ENCODE assay signal across 16 cellular contexts in the genomic region with DNA sequence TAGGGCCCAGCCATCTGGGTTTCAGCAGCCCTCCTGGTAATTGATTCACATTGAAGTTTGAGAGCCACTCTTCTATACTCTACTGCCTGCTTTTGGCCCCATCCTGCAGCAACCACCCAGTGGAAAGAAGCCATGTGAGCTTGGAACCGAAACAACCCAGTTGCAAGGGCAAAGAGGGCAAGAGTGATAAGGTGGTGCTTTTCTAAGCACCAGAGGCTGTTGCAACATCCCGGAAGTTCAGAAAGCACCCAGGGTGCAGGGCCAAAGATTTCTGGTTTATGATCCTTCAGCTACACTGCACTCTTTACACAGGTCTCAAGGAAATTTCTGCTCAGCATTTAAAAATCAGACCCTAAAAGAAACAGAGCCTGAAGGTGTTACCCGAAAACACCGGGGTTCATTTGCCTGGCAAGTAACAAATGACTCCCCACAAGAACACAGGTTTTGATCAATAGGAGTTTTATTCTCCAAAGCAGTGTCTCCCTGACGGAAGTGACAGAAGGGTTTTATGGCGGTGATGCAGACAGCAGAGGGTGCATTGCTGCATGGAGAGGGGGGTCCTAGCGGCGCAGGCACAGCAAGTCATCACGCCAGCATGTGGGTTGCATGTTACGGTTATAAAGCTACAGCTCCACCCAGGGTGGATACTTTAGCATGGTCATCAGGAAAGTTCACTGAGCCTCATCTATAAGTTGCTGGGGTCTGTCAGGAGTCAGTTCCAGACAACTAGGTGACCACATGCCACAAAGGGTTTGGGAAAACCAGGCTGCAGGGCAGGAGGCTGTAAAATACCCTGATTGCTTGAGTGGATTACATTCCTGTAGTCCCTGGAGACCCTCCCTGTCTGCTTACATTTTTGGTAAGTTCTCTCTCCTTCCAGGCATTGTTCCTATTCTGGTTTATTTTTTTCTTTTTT. TPM values are rescaled to one million over a fixed set of nuclear protein-coding genes. Genes with fewer than 3 reads are reported as not detected.
DNase-seq lines count a peak whose midpoint lies in the region; ATAC-seq, FAIRE-seq and TF ChIP-seq lines count a peak whose summit lies in the region.
"Had no signal": no experiment of that assay in that cellular context is flagged by ENCODE, and none has a peak within 500 bp of the region (broad histone marks: within the 10 kb centered on the region; RNA-seq: fewer than 3 reads in every experiment).

No MANE protein-coding gene starts in this region.

- H3K4me3 ChIP-seq in GM12878 (no peak overlapping the region), liver (ENCODE audit: low read depth in 1 of 3, low read length in 3 of 3) (no peak overlapping the region)
- H3K4me3 ChIP-seq: thoracic aorta had no signal

- no peaks in the 10 kb centered on the region for H3K9me3 Mint-ChIP-seq in activated CD4-positive, alpha-beta T cell treated with anti-CD3 and anti-CD28 coated beads for 36 hours (ENCODE audit: low read depth)
- H3K9me3 Mint-ChIP-seq: activated T-helper 2 cell treated with anti-CD3 and anti-CD28 coated beads, Interferon-gamma antibody, Interleukin-2, Interleukin-4, amounts not matched to agents 10 μg/mL and 5 μg/mL and 100 μg/mL, durations not matched to agents 14 hours and 24 hours and 36 hours; T-helper 2 cell treated with Interferon-gamma antibody and Interleukin-4, amounts not matched to agents 5 μg/mL and 100 μg/mL, for 36 hours had no signal

- no peak overlapping the region for H3K4me2 ChIP-seq in GM12878 (ENCODE audit: control insufficient read depth, insufficient read depth)

- H4K20me1 ChIP-seq in GM12878 (ENCODE audit: control insufficient read depth, insufficient read depth) = no peaks in the 10 kb centered on the region

- H3K4me1 Mint-ChIP-seq in activated CD4-positive, alpha-beta T cell treated with anti-CD3 and anti-CD28 coated beads for 36 hours = no peaks in the 10 kb centered on the region
- H3K4me1 Mint-ChIP-seq: brain had no signal

- no peak for TF ChIP-seq POLR2A in GM12878 (IDR thresholded peaks at IDR 0.05; ENCODE audit: low read depth, low read length)

- CTCF ChIA-PET in GM12878 (lab: Yijun Ruan, JAX) = interaction anchor here (1.3 to 10.3 kb wide), 2 partner anchors 12 to 75 kb away, joined by 4 to 187 read pairs; no protein-coding TSS in a partner anchor
- CTCF ChIA-PET in activated CD4-positive, alpha-beta T cell treated with anti-CD3 and anti-CD28 coated beads for 36 hours (lab: Charles Lee) = no interaction called here

- H3K27ac ChIP-seq in GM12878 (ENCODE audit: control insufficient read depth, insufficient read depth) (no peak overlapping the region), liver (ENCODE audit: low read depth in 1 of 2, low read length in 2 of 2) (peak overlapping the region; percentile 37 to 60)
- H3K27ac ChIP-seq: thoracic aorta had no signal

- TF ChIP-seq CTCF in GM12878 (IDR thresholded peaks at IDR 0.05 in 2 of 3, conservative IDR thresholded peaks at IDR 0.05 in 1 of 3; ENCODE audit: control insufficient read depth in 2 of 3, extremely low read depth in 1 of 3, insufficient read depth in 1 of 3, low read depth in 3 of 3, low read length in 3 of 3) (no peak), liver (IDR thresholded peaks at IDR 0.05; ENCODE audit: low read depth, low read length, missing input control) (no peak)

- intact Hi-C loops in GM12878 (cut with micrococcal nuclease; ENCODE audit: unreplicated experiment) = no loop called here
- intact Hi-C loops in activated CD4-positive, alpha-beta T cell treated with anti-CD3 and anti-CD28 coated beads for 36 hours (cut with DNase I, micrococcal nuclease) = loop anchor here in 1 of 2 experiments (10.0 kb wide), 1 partner anchor 262 kb away; no protein-coding TSS in a partner anchor

- H3K9me3 ChIP-seq in GM12878 (replicated peaks; ENCODE audit: control insufficient read depth, insufficient read depth, low read length) (no peaks in the 10 kb centered on the region), liver (ENCODE audit: control insufficient read depth in 4 of 4, low read length in 3 of 4) (no peaks in the 10 kb centered on the region)
- H3K9me3 ChIP-seq: thoracic aorta had no signal

- no peak overlapping the region for H3K27ac Mint-ChIP-seq in activated CD4-positive, alpha-beta T cell treated with anti-CD3 and anti-CD28 coated beads for 36 hours
- H3K27ac Mint-ChIP-seq: activated T-helper 2 cell treated with anti-CD3 and anti-CD28 coated beads, Interferon-gamma antibody, Interleukin-2, Interleukin-4, amounts not matched to agents 10 μg/mL and 5 μg/mL and 100 μg/mL, durations not matched to agents 14 hours and 24 hours and 36 hours; brain; T-helper 2 cell treated with Interferon-gamma antibody and Interleukin-4, amounts not matched to agents 5 μg/mL and 100 μg/mL, for 36 hours had no signal

- POLR2A ChIA-PET in GM12878 (lab: Charles Lee) = no interaction called here
- POLR2A ChIA-PET in activated CD4-positive, alpha-beta T cell treated with anti-CD3 and anti-CD28 coated beads for 36 hours (lab: Charles Lee) = no interaction called here

- no peak overlapping the region for H3K4me3 Mint-ChIP-seq in activated CD4-positive, alpha-beta T cell treated with anti-CD3 and anti-CD28 coated beads for 36 hours
- H3K4me3 Mint-ChIP-seq: brain; T-helper 2 cell treated with Interferon-gamma antibody and Interleukin-4, amounts not matched to agents 5 μg/mL and 100 μg/mL, for 36 hours had no signal

- 60% methylated on average over 10 of the region's 10 CpGs for WGBS in GM12878 (ENCODE audit: insufficient coverage, insufficient replicate concordance, low lambda C conversion rate, missing lambda C conversion rate)
- WGBS in liver = 62% methylated on average over 10 of the region's 10 CpGs

- in situ Hi-C loops in GM12878 (cut with MboI) = no loop called here

- DNase-seq in activated CD8-positive, alpha-beta memory T cell treated with anti-CD3 and anti-CD28 coated beads for 24 hours = peak; percentile 26
- DNase-seq in activated CD8-positive, alpha-beta memory T cell treated with anti-CD3 and anti-CD28 coated beads, Interleukin-2, amount 50 U/mL, for 48 hours = no peak
- DNase-seq in GM12878 (ENCODE audit: low read depth, low spot score) = no peak
- DNase-seq in urothelium cell line (ENCODE audit: low spot score) = no peak
- DNase-seq in activated CD4-positive, alpha-beta T cell treated with anti-CD3 and anti-CD28 coated beads for 36 hours = no peak
- DNase-seq in HCEC 1CT = no peak
- DNase-seq: ACHN; effector CD4-positive, alpha-beta T cell; kidney; stimulated activated CD4-positive, alpha-beta T cell treated with anti-CD3 and anti-CD28 coated beads, Interleukin-12 subunit alpha, Interleukin-12 subunit beta, amount 100 ng/mL, for 4 hours had no signal

- SMC1A ChIA-PET in GM12878 (lab: Charles Lee; ENCODE audit: uncharacterized antibody, unreplicated experiment) = interaction anchor here (1.6 to 2.1 kb wide), 2 partner anchors 12 to 77 kb away, joined by 3 to 6 read pairs; no protein-coding TSS in a partner anchor

- FAIRE-seq in GM12878 (lab: Jason Lieb, UNC) (no peak), urothelium cell line (lab: Jason Lieb, UNC) (peak; percentile 17)
- FAIRE-seq: kidney had no signal

- peak; percentile 30; the same call in 2 of the 3 replicates for ATAC-seq in GM12878
- ATAC-seq in activated CD4-positive, alpha-beta T cell treated with anti-CD3 and anti-CD28 coated beads for 36 hours = no peak
- no peak for ATAC-seq in GM18870 (IDR thresholded peaks at IDR 0.05; ENCODE audit: unreplicated experiment)

- RAD21 ChIA-PET in GM12878 (lab: Charles Lee; ENCODE audit: unreplicated experiment) = no interaction called here

- TF ChIP-seq EP300 in GM12878 (IDR thresholded peaks at IDR 0.05; ENCODE audit: borderline replicate concordance in 1 of 2, control insufficient read depth in 1 of 2, low read depth in 2 of 2, low read length in 2 of 2) = no peak

- H3K9ac ChIP-seq in GM12878 (ENCODE audit: control insufficient read depth, insufficient read depth, low read length) (no peak overlapping the region), liver (ENCODE audit: low read depth in 1 of 2, low read length in 2 of 2) (no peak overlapping the region)

- no peaks in the 10 kb centered on the region for H3K36me3 Mint-ChIP-seq in activated CD4-positive, alpha-beta T cell treated with anti-CD3 and anti-CD28 coated beads for 36 hours (ENCODE audit: low read depth)
- H3K36me3 Mint-ChIP-seq: brain had no signal

- H2AFZ ChIP-seq in GM12878 (ENCODE audit: control insufficient read depth, low read depth, low read length) = no peak overlapping the region; the same call in 1 of the 2 replicates

- no TSS peak for BruUV-seq in GM12878 (replicated peaks; lab: Mats Ljungman, UMichigan)

- H3K79me2 ChIP-seq in GM12878 (ENCODE audit: control insufficient read depth, insufficient read depth, low read length) = no peaks in the 10 kb centered on the region

- no peaks in the 10 kb centered on the region for H3K4me1 ChIP-seq in GM12878 (ENCODE audit: control insufficient read depth, insufficient read depth, low read length)
- peaks cover 5 to 17% (median 10%) of the 10 kb centered on the region in 4 donors for H3K4me1 ChIP-seq in liver (ENCODE audit: control insufficient read depth in 4 of 4, insufficient read depth in 4 of 4, low read length in 3 of 4)

- H3K36me3 ChIP-seq in GM12878 (ENCODE audit: control insufficient read depth in 2 of 2, insufficient read depth in 2 of 2, low read length in 1 of 2) (no peaks in the 10 kb centered on the region), liver (ENCODE audit: control insufficient read depth in 4 of 4, insufficient read depth in 3 of 4, low read depth in 1 of 4, low read length in 3 of 4) (no peaks in the 10 kb centered on the region)
- H3K36me3 ChIP-seq: thoracic aorta had no signal

- TF ChIP-seq RAD21 in GM12878 (IDR thresholded peaks at IDR 0.05; ENCODE audit: insufficient read depth, low read depth, low read length) (no peak), liver (IDR thresholded peaks at IDR 0.05) (peak; percentile 64 to 75)

- peaks cover 4% of the 10 kb centered on the region for H3K27me3 Mint-ChIP-seq in activated CD4-positive, alpha-beta T cell treated with anti-CD3 and anti-CD28 coated beads for 36 hours

- H3K27me3 ChIP-seq in GM12878 (replicated peaks in 1 of 2; ENCODE audit: control insufficient read depth in 2 of 2, insufficient read depth in 2 of 2, low read length in 1 of 2) (no peaks in the 10 kb centered on the region), liver (ENCODE audit: control insufficient read depth in 4 of 4, insufficient read depth in 4 of 4, low read length in 3 of 4) (no peaks in the 10 kb centered on the region)

RNA-seq across cellular contexts. Expression of a gene that starts 28.8 kb away (rescaled TPM):
- 1.6 and 1.9 TPM in 2 replicates for total RNA-seq in GM12878 (2013; cell fraction: nucleolus; rRNA removed)
- total RNA-seq in GM12878 (2014; rRNA removed) = 0.28 TPM in 1 of 2 replicates, not detected in the other
- 0.09 TPM in 1 of 2 replicates, not detected in the other for total RNA-seq in GM12878 (2014; rRNA removed; fragmentation: Illumina TruSeq; extraction: Trizol)
- 0.16 and 0.44 TPM in 2 replicates for total RNA-seq in GM12878 (2021)
- polyA plus RNA-seq in GM12878 (2011; ENCODE audit: low read depth) = not detected
- 0.32 and 0.67 TPM in 2 replicates for polyA plus RNA-seq in GM12878 (2011; rRNA removed)
- polyA plus RNA-seq in GM12878 (2011; cell fraction: cytosol; rRNA removed) = 0.45 and 0.70 TPM in 2 replicates
- polyA plus RNA-seq in GM12878 (2011; cell fraction: nucleus; rRNA removed) = 1.2 and 1.3 TPM in 2 replicates
- polyA plus RNA-seq in GM12878 (2012) = 0.23 and 0.25 TPM in 2 replicates
- polyA plus RNA-seq in GM12878 (2014; fragmentation: Illumina TruSeq; extraction: Trizol) = 0.10 and 0.16 TPM in 2 replicates
- polyA plus RNA-seq in GM12878 (2014; fragmentation: Nextera tagmentation; extraction: Ambion mirVana) = under 1 TPM in 1 of 2 experiments, not detected in 1; 0.07 TPM
- 0.20 and 0.24 TPM in 2 replicates for polyA plus RNA-seq in GM12878 (2014; rRNA removed)
- not detected for polyA plus RNA-seq in GM12878 (2016; fragmentation: Nextera tagmentation; extraction: Ambion mirVana)
- 0.51 and 0.88 TPM in 2 replicates for polyA minus RNA-seq in GM12878 (2011; rRNA and poly(A)+ RNA removed)
- 0.67 TPM in 1 of 2 replicates, not detected in the other for polyA minus RNA-seq in GM12878 (2011; cell fraction: cytosol; rRNA and poly(A)+ RNA removed)
- polyA minus RNA-seq in GM12878 (2011; cell fraction: nucleus; rRNA and poly(A)+ RNA removed) = 0.24 and 0.67 TPM in 2 replicates
- total RNA-seq in liver = 10 to 100 TPM; 17.6 to 30.3 TPM
- polyA plus RNA-seq in liver = 100 to 1,000 TPM in 1 of 2 donors, 10 to 100 TPM in 1; 44.5 to 125 TPM
- not detected for total RNA-seq in activated CD4-positive, alpha-beta T cell treated with anti-CD3 and anti-CD28 coated beads for 36 hours

RNA-seq across cellular contexts. Expression of a gene that starts 36.1 kb away (rescaled TPM):
- total RNA-seq in GM12878 (2013; cell fraction: nucleolus; rRNA removed) = 63.4 and 65.2 TPM in 2 replicates
- total RNA-seq in GM12878 (2014; rRNA removed) = 248 and 277 TPM in 2 replicates
- 966 and 1,022 TPM in 2 replicates for total RNA-seq in GM12878 (2014; rRNA removed; fragmentation: Illumina TruSeq; extraction: Trizol)
- 263 and 272 TPM in 2 replicates for total RNA-seq in GM12878 (2021)
- 615 TPM for polyA plus RNA-seq in GM12878 (2011; ENCODE audit: low read depth)
- polyA plus RNA-seq in GM12878 (2011; rRNA removed) = 774 and 970 TPM in 2 replicates
- polyA plus RNA-seq in GM12878 (2011; cell fraction: cytosol; rRNA removed) = 340 and 440 TPM in 2 replicates
- 206 and 275 TPM in 2 replicates for polyA plus RNA-seq in GM12878 (2011; cell fraction: nucleus; rRNA removed)
- 526 and 550 TPM in 2 replicates for polyA plus RNA-seq in GM12878 (2012)
- polyA plus RNA-seq in GM12878 (2014; fragmentation: Illumina TruSeq; extraction: Trizol) = 1,042 and 1,487 TPM in 2 replicates
- 1,000 to 10,000 TPM; 2,131 to 2,567 TPM for polyA plus RNA-seq in GM12878 (2014; fragmentation: Nextera tagmentation; extraction: Ambion mirVana)
- 776 and 805 TPM in 2 replicates for polyA plus RNA-seq in GM12878 (2014; rRNA removed)
- 100 to 1,000 TPM; 921 to 985 TPM for polyA plus RNA-seq in GM12878 (2016; fragmentation: Nextera tagmentation; extraction: Ambion mirVana)
- polyA minus RNA-seq in GM12878 (2011; rRNA and poly(A)+ RNA removed) = 118 and 135 TPM in 2 replicates
- polyA minus RNA-seq in GM12878 (2011; cell fraction: cytosol; rRNA and poly(A)+ RNA removed) = 55.1 and 61.9 TPM in 2 replicates
- polyA minus RNA-seq in GM12878 (2011; cell fraction: nucleus; rRNA and poly(A)+ RNA removed) = 82.2 and 112 TPM in 2 replicates
- 100 to 1,000 TPM; 134 to 187 TPM for total RNA-seq in liver
- polyA plus RNA-seq in liver = 100 to 1,000 TPM; 524 to 900 TPM
- 100 to 1,000 TPM; 123 to 151 TPM for total RNA-seq in activated CD4-positive, alpha-beta T cell treated with anti-CD3 and anti-CD28 coated beads for 36 hours

RNA-seq across cellular contexts. Expression of a gene that starts 36.3 kb away (rescaled TPM):
- total RNA-seq in GM12878 (2013; cell fraction: nucleolus; rRNA removed) = 8.3 and 12.3 TPM in 2 replicates
- 19.3 and 25.1 TPM in 2 replicates for total RNA-seq in GM12878 (2014; rRNA removed)
- total RNA-seq in GM12878 (2014; rRNA removed; fragmentation: Illumina TruSeq; extraction: Trizol) = 21.0 and 23.3 TPM in 2 replicates
- 13.7 and 14.0 TPM in 2 replicates for total RNA-seq in GM12878 (2021)
- polyA plus RNA-seq in GM12878 (2011; ENCODE audit: low read depth) = 54.7 TPM
- polyA plus RNA-seq in GM12878 (2011; rRNA removed) = 27.2 and 30.7 TPM in 2 replicates
- 8.5 and 9.2 TPM in 2 replicates for polyA plus RNA-seq in GM12878 (2011; cell fraction: cytosol; rRNA removed)
- 6.0 and 7.6 TPM in 2 replicates for polyA plus RNA-seq in GM12878 (2011; cell fraction: nucleus; rRNA removed)
- 20.1 and 25.4 TPM in 2 replicates for polyA plus RNA-seq in GM12878 (2012)
- polyA plus RNA-seq in GM12878 (2014; fragmentation: Illumina TruSeq; extraction: Trizol) = 23.7 and 35.3 TPM in 2 replicates
- 10 to 100 TPM; 45.0 to 46.1 TPM for polyA plus RNA-seq in GM12878 (2014; fragmentation: Nextera tagmentation; extraction: Ambion mirVana)
- 21.1 and 21.5 TPM in 2 replicates for polyA plus RNA-seq in GM12878 (2014; rRNA removed)
- 10 to 100 TPM; 27.3 to 29.9 TPM for polyA plus RNA-seq in GM12878 (2016; fragmentation: Nextera tagmentation; extraction: Ambion mirVana)
- 4.8 and 8.6 TPM in 2 replicates for polyA minus RNA-seq in GM12878 (2011; rRNA and poly(A)+ RNA removed)
- 1.5 and 2.0 TPM in 2 replicates for polyA minus RNA-seq in GM12878 (2011; cell fraction: cytosol; rRNA and poly(A)+ RNA removed)
- 8.0 and 16.5 TPM in 2 replicates for polyA minus RNA-seq in GM12878 (2011; cell fraction: nucleus; rRNA and poly(A)+ RNA removed)
- 1 to 10 TPM; 2.7 to 5.2 TPM for total RNA-seq in liver
- polyA plus RNA-seq in liver = 1 to 10 TPM; 3.9 to 6.3 TPM
- 1 to 10 TPM; 8.9 to 9.9 TPM for total RNA-seq in activated CD4-positive, alpha-beta T cell treated with anti-CD3 and anti-CD28 coated beads for 36 hours

Comparison
In these comparisons a context has a peak if more than half of its experiments do, and no peak if none do; other contexts are left out.
1. RNA of a gene that starts 28.8 kb away (total RNA-seq): 17.6 to 30.3 TPM in liver; 0.09 to 1.9 TPM in GM12878 and not detected in activated CD4-positive, alpha-beta T cell treated with anti-CD3 and anti-CD28 coated beads for 36 hours; every median in the first group is over 4 times any median in the second.